Comparison of ENCODE assay signal across 9 cellular contexts in genomic region chr6:111985202-111985731, GRCh38.
DNase-seq lines count a peak whose midpoint lies in the region; ATAC-seq, FAIRE-seq and TF ChIP-seq lines count a peak whose summit lies in the region.
"Had no signal": no experiment of that assay in that cellular context is flagged by ENCODE, and none has a peak within 500 bp of the region (broad histone marks: within the 10 kb centered on the region; RNA-seq: fewer than 3 reads in every experiment).

No MANE protein-coding gene starts in this region.

- H2BK12ac ChIP-seq in neuronal stem cell (ENCODE audit: low read length): no peak overlapping the region

- peaks cover 0 to 10% of the 10 kb centered on the region in 2 donors for H3K4me1 ChIP-seq in neuronal stem cell (ENCODE audit: control insufficient read depth in 2 of 2, insufficient read depth in 1 of 2, low read depth in 1 of 2, low read length in 2 of 2)

- no peaks in the 10 kb centered on the region for H3K9me3 ChIP-seq in neuronal stem cell (replicated peaks in 1 of 2; ENCODE audit: control insufficient read depth in 2 of 2, insufficient read depth in 1 of 2, low read depth in 1 of 2, low read length in 2 of 2)

- no peaks in the 10 kb centered on the region for H3K36me3 ChIP-seq in neuronal stem cell (replicated peaks in 1 of 2; ENCODE audit: control insufficient read depth in 2 of 2, insufficient read depth in 2 of 2, low read length in 2 of 2)

- H4K91ac ChIP-seq in neuronal stem cell (ENCODE audit: low read depth, low read length, poor library complexity): no peak overlapping the region

- no peak overlapping the region for H3K4ac ChIP-seq in neuronal stem cell (ENCODE audit: low read length)

- H3K9ac ChIP-seq in neuronal stem cell (ENCODE audit: low read depth, low read length, poor library complexity): no peak overlapping the region

- no peaks in the 10 kb centered on the region for H3K79me1 ChIP-seq in neuronal stem cell (ENCODE audit: low read depth, low read length)

- no peak for FAIRE-seq in frontal cortex (lab: Jason Lieb, UNC)

- no peaks in the 10 kb centered on the region for H3K27me3 Mint-ChIP-seq in central memory CD8-positive, alpha-beta T cell

- H3K27ac ChIP-seq in neuronal stem cell (replicated peaks; ENCODE audit: low read length): no peak overlapping the region

- H3K23ac ChIP-seq in neuronal stem cell (ENCODE audit: low read depth, low read length, poor library complexity): no peak overlapping the region

- H3K4me3 ChIP-seq in neuronal stem cell (ENCODE audit: low read length in 2 of 2): no peak overlapping the region

- H2AFZ ChIP-seq in neuronal stem cell (ENCODE audit: low read length): peak overlapping the region; percentile 74

- no peaks in the 10 kb centered on the region for H3K27me3 ChIP-seq in neuronal stem cell (ENCODE audit: control insufficient read depth in 3 of 3, insufficient read depth in 3 of 3, low read depth in 1 of 3, low read length in 3 of 3)

- H2AK5ac ChIP-seq in neuronal stem cell (ENCODE audit: low read depth, low read length): no peak overlapping the region

- no peak overlapping the region for H3K18ac ChIP-seq in neuronal stem cell (ENCODE audit: low read length)

- H3K4me1 Mint-ChIP-seq in central memory CD8-positive, alpha-beta T cell: peaks cover 41% of the 10 kb centered on the region

- no peak overlapping the region for H3K14ac ChIP-seq in neuronal stem cell (ENCODE audit: low read length)

- no peak overlapping the region for H3K4me3 Mint-ChIP-seq in central memory CD8-positive, alpha-beta T cell
- H3K4me3 Mint-ChIP-seq: memory B cell had no signal

- ATAC-seq in central memory CD8-positive, alpha-beta T cell (replicated peaks; ENCODE audit: extremely low read depth, poor library complexity, severe bottlenecking): peak; percentile 76

- WGBS in neuronal stem cell (ENCODE audit: extremely low coverage in 2 of 2, insufficient read length in 2 of 2, insufficient replicate concordance in 1 of 2), 2 donors: no CpG with 5 or more reads among the region's 4 CpGs

- no peak overlapping the region for H3K4me2 ChIP-seq in neuronal stem cell (ENCODE audit: insufficient read depth, low read length, poor library complexity, severe bottlenecking)

- no peak overlapping the region for H4K8ac ChIP-seq in neuronal stem cell (ENCODE audit: low read depth, low read length)

- H2BK120ac ChIP-seq in neuronal stem cell (ENCODE audit: low read depth, low read length): no peak overlapping the region

- H2BK15ac ChIP-seq in neuronal stem cell (ENCODE audit: low read length): no peak overlapping the region

- no peak overlapping the region for H2BK5ac ChIP-seq in neuronal stem cell (ENCODE audit: low read length)

- H3K9me3 Mint-ChIP-seq in central memory CD8-positive, alpha-beta T cell: no peaks in the 10 kb centered on the region
- H3K9me3 Mint-ChIP-seq: memory B cell had no signal

- H3K27ac Mint-ChIP-seq in central memory CD8-positive, alpha-beta T cell (ENCODE audit: low read depth): peak overlapping the region; percentile 11
- H3K27ac Mint-ChIP-seq: memory B cell had no signal

- TF ChIP-seq CTCF in GM20000 (IDR thresholded peaks at IDR 0.05; ENCODE audit: extremely low read depth, missing control alignments): no peak

- H3K36me3 Mint-ChIP-seq in central memory CD8-positive, alpha-beta T cell (ENCODE audit: insufficient read depth): peaks cover 2% of the 10 kb centered on the region
- H3K36me3 Mint-ChIP-seq: memory B cell had no signal

- DNase-seq in GM04504 (ENCODE audit: low read depth) (peak; percentile 84), NCI-H774 (lab: John Stamatoyannopoulos, UW) (peak; percentile 58), neuronal stem cell (ENCODE audit: low spot score) (no peak), frontal cortex (ENCODE audit: low spot score in 2 of 2) (no peak), HuH-7.5 (ENCODE audit: low spot score) (no peak), GM20000 (ENCODE audit: low spot score) (no peak), DMS 273 treated with DMSO at 0.1 percent for 48 hours (lab: John Stamatoyannopoulos, UW) (no peak)
- peak in 1 of 2 donors; percentile 23 for DNase-seq in central memory CD8-positive, alpha-beta T cell (ENCODE audit: low spot score in 2 of 2)

Comparison
In these comparisons a context has a peak if more than half of its experiments do, and no peak if none do; other contexts are left out.
1. DNase-seq: peak in GM04504 (single experiment) and NCI-H774 (single experiment); none in neuronal stem cell (single experiment), frontal cortex (0 of 2), HuH-7.5 (single experiment), GM20000 (single experiment) and DMS 273 treated with DMSO at 0.1 percent for 48 hours (single experiment).